18 cellular contexts compared by ENCODE assay signal in genomic region chr5:121350493-121350892, GRCh38.
A peak's percentile ranks its signal among the peaks of the same experiment; 100 is the strongest.
DNase-seq lines count a peak whose midpoint lies in the region; ATAC-seq, FAIRE-seq and TF ChIP-seq lines count a peak whose summit lies in the region.
"Had no signal": no experiment of that assay in that cellular context is flagged by ENCODE, and none has a peak within 500 bp of the region (broad histone marks: within the 10 kb centered on the region; RNA-seq: fewer than 3 reads in every experiment).

No MANE protein-coding gene starts in this region.

- TF ChIP-seq CTCF in D721Med (IDR thresholded peaks at IDR 0.05; ENCODE audit: insufficient read depth, missing control alignments) (no peak), astrocyte of the cerebellum (IDR thresholded peaks at IDR 0.05; ENCODE audit: low read depth, low read length, missing control alignments) (no peak), fibroblast of villous mesenchyme (IDR thresholded peaks at IDR 0.05; ENCODE audit: insufficient read depth, low read depth, low read length) (no peak)

- FAIRE-seq in D721Med (lab: Jason Lieb, UNC) = peak; percentile 38
- FAIRE-seq: HepG2, RCC 7860 had no signal

- no peak for DNase-seq in D721Med (ENCODE audit: insufficient read length, low spot score)
- peak; percentile 11 for DNase-seq in HPDE6-E6E7 (ENCODE audit: extremely low spot score)
- peak; percentile 55 for DNase-seq in astrocyte of the cerebellum (ENCODE audit: low read depth)
- DNase-seq in fibroblast of villous mesenchyme (ENCODE audit: low read depth) = peak; percentile 1
- no peak for DNase-seq in cortex of kidney (lab: John Stamatoyannopoulos, UW)
- no peak for DNase-seq in globus pallidus (ENCODE audit: low spot score)
- DNase-seq: activated CD8-positive, alpha-beta T cell treated with anti-CD3 and anti-CD28 coated beads for 36 hours; activated naive CD4-positive, alpha-beta T cell treated with anti-CD3 and anti-CD28 coated beads for 36 hours; activated T-cell treated with anti-CD3 and anti-CD28 coated beads, Interleukin-2, amount 50 U/mL, for 1 hour; body of pancreas; left ventricle myocardium inferior; NCI-H1694; stimulated activated CD8-positive, alpha-beta memory T cell treated with anti-CD3 and anti-CD28 coated beads, Interleukin-4, amount 100 ng/mL, for 48 hours had no signal

- H3K4me3 ChIP-seq in astrocyte of the cerebellum (ENCODE audit: low read depth, low read length) = no peak overlapping the region
- no peak overlapping the region for H3K4me3 ChIP-seq in fibroblast of villous mesenchyme (ENCODE audit: low read depth, low read length)
- H3K4me3 ChIP-seq: body of pancreas, GM23338, left ventricle myocardium inferior, suprapubic skin had no signal

- no peak for ATAC-seq in HG02759 (IDR thresholded peaks at IDR 0.05; ENCODE audit: unreplicated experiment)
- ATAC-seq: activated CD8-positive, alpha-beta T cell treated with anti-CD3 and anti-CD28 coated beads for 36 hours; body of pancreas; GM23338; HepG2 had no signal

- in situ Hi-C loops in astrocyte of the cerebellum (cut with HindIII; ENCODE audit: low sequenced_read_pairs) = no loop called here

Comparison
In these comparisons a context has a peak if more than half of its experiments do, and no peak if none do; other contexts are left out.
1. DNase-seq: peak in HPDE6-E6E7 (single experiment), astrocyte of the cerebellum (single experiment) and fibroblast of villous mesenchyme (single experiment); none in D721Med (single experiment), cortex of kidney (single experiment) and globus pallidus (single experiment).